In genomic region chr19:873084-874019, GRCh38 we compare ENCODE assay signal across 10 cellular contexts. TPM values are rescaled to one million over a fixed set of nuclear protein-coding genes. Genes with fewer than 3 reads are reported as not detected.
A peak's percentile ranks its signal among the peaks of the same experiment; 100 is the strongest.
DNase-seq lines count a peak whose midpoint lies in the region; ATAC-seq and TF ChIP-seq lines count a peak whose summit lies in the region.
"Had no signal": no experiment of that assay in that cellular context is flagged by ENCODE, and none has a peak within 500 bp of the region (broad histone marks: within the 10 kb centered on the region; RNA-seq: fewer than 3 reads in every experiment).

No MANE protein-coding gene starts in this region.

- peaks cover 22% of the 10 kb centered on the region for H3F3A ChIP-seq in SK-N-SH (replicated peaks; ENCODE audit: insufficient read depth)

- peak overlapping the region in 8 of 9 donors; percentile 46 to 95 (median 88) for H3K27ac Mint-ChIP-seq in naive thymus-derived CD4-positive, alpha-beta T cell

- no peaks in the 10 kb centered on the region for H3K9me2 ChIP-seq in SK-N-SH

- peak; percentile 92 for ATAC-seq in naive thymus-derived CD4-positive, alpha-beta T cell
- no peak for ATAC-seq in HG02970 (IDR thresholded peaks at IDR 0.05; ENCODE audit: low FRiP score, unreplicated experiment)

- TF ChIP-seq EP300 in SK-N-SH (IDR thresholded peaks at IDR 0.05; ENCODE audit: borderline replicate concordance in 1 of 2, low read depth in 1 of 2, low read length in 1 of 2) (no peak), sigmoid colon (IDR thresholded peaks at IDR 0.05) (no peak)

- H3K4me3 Mint-ChIP-seq in naive thymus-derived CD4-positive, alpha-beta T cell: peak overlapping the region in 7 of 10 donors; percentile 36 to 86 (median 76)

- no peaks in the 10 kb centered on the region for H4K20me1 ChIP-seq in SK-N-SH (ENCODE audit: insufficient read depth)

- POLR2A ChIA-PET in SK-N-SH (lab: Yijun Ruan, JAX): no interaction called here
- POLR2A ChIA-PET in naive thymus-derived CD4-positive, alpha-beta T cell (lab: Charles Lee): interaction anchor here (0.8 to 1.9 kb wide), 5 partner anchors 10 to 40 kb away, joined by 3 to 10 read pairs (median 4); no protein-coding TSS in a partner anchor

- CTCF ChIA-PET in SK-N-SH (lab: Yijun Ruan, JAX): interaction anchor here (0.6 kb wide), 1 partner anchor 103 kb away, joined by 4 read pairs; no protein-coding TSS in a partner anchor
- CTCF ChIA-PET in naive thymus-derived CD4-positive, alpha-beta T cell (lab: Charles Lee): interaction anchor here (1.1 kb wide), 1 partner anchor 10 kb away, joined by 3 read pairs; no protein-coding TSS in a partner anchor

- no peaks in the 10 kb centered on the region for H3K9me3 ChIP-seq in SK-N-SH
- no peaks in the 10 kb centered on the region for H3K9me3 ChIP-seq in naive thymus-derived CD4-positive, alpha-beta T cell (ENCODE audit: control insufficient read depth in 2 of 3, low read length in 3 of 3)
- no peaks in the 10 kb centered on the region for H3K9me3 ChIP-seq in sigmoid colon

- WGBS in SK-N-SH (ENCODE audit: low lambda C conversion rate): 90% methylated on average over 14 of the region's 38 CpGs
- WGBS in sigmoid colon, 2 donors: 74 to 86% methylated on average over 38 of the region's 38 CpGs

- TF ChIP-seq POLR2A in sigmoid colon (IDR thresholded peaks at IDR 0.05): no peak

- peaks cover 0 to 2% (median 0%) of the 10 kb centered on the region in 5 donors for H3K27me3 Mint-ChIP-seq in naive thymus-derived CD4-positive, alpha-beta T cell

- peaks cover 0 to 10% (median 3%) of the 10 kb centered on the region in 5 donors for H3K36me3 Mint-ChIP-seq in naive thymus-derived CD4-positive, alpha-beta T cell

- peaks cover 0 to 8% (median 0%) of the 10 kb centered on the region in 11 donors for H3K9me3 Mint-ChIP-seq in naive thymus-derived CD4-positive, alpha-beta T cell

- H2AFZ ChIP-seq in SK-N-SH (ENCODE audit: low read depth): no peak overlapping the region
- H2AFZ ChIP-seq: PC-9 had no signal

- H3K4me3 ChIP-seq in SK-N-SH (ENCODE audit: low read depth in 2 of 2, low read length in 1 of 2) (no peak overlapping the region), sigmoid colon (no peak overlapping the region)
- no peak overlapping the region for H3K4me3 ChIP-seq in naive thymus-derived CD4-positive, alpha-beta T cell (ENCODE audit: low read length)
- H3K4me3 ChIP-seq: PC-9 had no signal

- peaks cover 3 to 43% of the 10 kb centered on the region in 2 experiments for H3K36me3 ChIP-seq in SK-N-SH (replicated peaks in 1 of 2; ENCODE audit: control insufficient read depth in 1 of 2, insufficient read depth in 2 of 2, low read length in 1 of 2)
- peaks cover 0 to 46% (median 0%) of the 10 kb centered on the region in 3 experiments for H3K36me3 ChIP-seq in naive thymus-derived CD4-positive, alpha-beta T cell (ENCODE audit: control insufficient read depth in 2 of 3, insufficient read depth in 3 of 3, low read length in 3 of 3)
- H3K36me3 ChIP-seq in sigmoid colon: peaks cover 15 to 67% (median 26%) of the 10 kb centered on the region in 4 donors

- intact Hi-C loops in naive thymus-derived CD4-positive, alpha-beta T cell (cut with micrococcal nuclease): loop anchor here (1.0 to 2.0 kb wide), 5 partner anchors 11 to 189 kb away; partner anchors contain the start of genes MED16 (in 2 of the 2), RNU6-9 (in 2 of the 2) and PTBP1 (in 1 of the 2)
- intact Hi-C loops in sigmoid colon (cut with DNase I): no loop called here

- no peaks in the 10 kb centered on the region for H3K79me2 ChIP-seq in SK-N-SH (ENCODE audit: insufficient read depth)

- no peak overlapping the region for H3K9ac ChIP-seq in SK-N-SH

- DNase-seq in GM20000 (ENCODE audit: low spot score): peak; percentile 88
- peak; percentile 68 for DNase-seq in SK-N-SH
- peak in 3 of 4 experiments; percentile 17 to 82 (median 73) for DNase-seq in activated naive CD4-positive, alpha-beta T cell (lab: John Stamatoyannopoulos, UW)
- peak; percentile 43 to 89 (median 78) for DNase-seq in naive thymus-derived CD4-positive, alpha-beta T cell
- no peak for DNase-seq in DMS153 (lab: John Stamatoyannopoulos, UW)
- DNase-seq in NCI-H526 (lab: John Stamatoyannopoulos, UW): no peak
- no peak for DNase-seq in sigmoid colon

- TF ChIP-seq RAD21 in SK-N-SH (IDR thresholded peaks at IDR 0.05; ENCODE audit: low read length): no peak

- peaks cover 4 to 16% of the 10 kb centered on the region in 2 experiments; a peak in 2 of 4 replicates for H3K4me1 ChIP-seq in SK-N-SH (ENCODE audit: control insufficient read depth in 1 of 2, insufficient read depth in 2 of 2, low read depth in 1 of 2, low read length in 1 of 2)
- peaks cover 8 to 14% of the 10 kb centered on the region in 2 donors for H3K4me1 ChIP-seq in naive thymus-derived CD4-positive, alpha-beta T cell (ENCODE audit: control insufficient read depth in 2 of 2, insufficient read depth in 2 of 2, low read length in 2 of 2)
- H3K4me1 ChIP-seq in sigmoid colon: peaks cover 0 to 40% (median 39%) of the 10 kb centered on the region in 4 donors

- H3K27ac ChIP-seq in SK-N-SH (ENCODE audit: low read depth in 2 of 2, low read length in 1 of 2) (no peak overlapping the region; a peak in 1 of 4 replicates), sigmoid colon (peak overlapping the region in 1 of 4 donors; percentile 83)
- no peak overlapping the region for H3K27ac ChIP-seq in naive thymus-derived CD4-positive, alpha-beta T cell (ENCODE audit: low read depth, low read length)
- H3K27ac ChIP-seq: PC-9 had no signal

- H3K4me1 Mint-ChIP-seq in naive thymus-derived CD4-positive, alpha-beta T cell: peaks cover 0 to 24% (median 12%) of the 10 kb centered on the region in 7 donors

- TF ChIP-seq CTCF in GM20000 (IDR thresholded peaks at IDR 0.05; ENCODE audit: extremely low read depth, missing control alignments) (no peak), SK-N-SH (IDR thresholded peaks at IDR 0.05) (no peak), sigmoid colon (IDR thresholded peaks at IDR 0.05) (no peak)

- no peak overlapping the region for H3K4me2 ChIP-seq in SK-N-SH

- H3K27me3 ChIP-seq in SK-N-SH (ENCODE audit: insufficient read depth): no peaks in the 10 kb centered on the region
- H3K27me3 ChIP-seq in naive thymus-derived CD4-positive, alpha-beta T cell (ENCODE audit: control insufficient read depth in 2 of 2, insufficient read depth in 2 of 2, low read length in 2 of 2): no peaks in the 10 kb centered on the region
- no peaks in the 10 kb centered on the region for H3K27me3 ChIP-seq in sigmoid colon

TF ChIP-seq in SK-N-SH, 30 proteins besides CTCF, POLR2A, EP300 and RAD21:
- no peak for TF ChIP-seq ELF1 (IDR thresholded peaks at IDR 0.05)

RNA-seq across cellular contexts. Expression of gene CFD, which starts 13.9 kb away (rescaled TPM):
- 2.5 and 3.2 TPM in 2 replicates for polyA plus RNA-seq in SK-N-SH (2012; rRNA removed)
- polyA plus RNA-seq in SK-N-SH (2012; cell fraction: cytosol; rRNA removed): 1.8 and 2.4 TPM in 2 replicates
- 1.7 and 3.8 TPM in 2 replicates for polyA plus RNA-seq in SK-N-SH (2012; cell fraction: nucleus; rRNA removed)
- total RNA-seq in naive thymus-derived CD4-positive, alpha-beta T cell: 10 to 100 TPM in 2 of 5 experiments, 1 to 10 TPM in 3; 1.3 to 58.0 (median 2.1) TPM
- polyA plus RNA-seq in naive thymus-derived CD4-positive, alpha-beta T cell: 1 to 10 TPM; 4.9 to 8.0 TPM
- total RNA-seq in sigmoid colon: 100 to 1,000 TPM; 131 to 830 (median 457) TPM
- 100 to 1,000 TPM in 2 of 3 donors, 10 to 100 TPM in 1; 29.1 to 329 (median 101) TPM for polyA plus RNA-seq in sigmoid colon

RNA-seq across cellular contexts. Expression of gene MED16, which starts 19.6 kb away (rescaled TPM):
- polyA plus RNA-seq in SK-N-SH (2012; rRNA removed): 30.0 and 40.6 TPM in 2 replicates
- 12.5 and 22.8 TPM in 2 replicates for polyA plus RNA-seq in SK-N-SH (2012; cell fraction: cytosol; rRNA removed)
- 49.0 and 102 TPM in 2 replicates for polyA plus RNA-seq in SK-N-SH (2012; cell fraction: nucleus; rRNA removed)
- total RNA-seq in naive thymus-derived CD4-positive, alpha-beta T cell: 10 to 100 TPM; 47.5 to 78.2 (median 67.6) TPM
- 100 to 1,000 TPM in 1 of 2 donors, 10 to 100 TPM in 1; 65.7 to 142 TPM for polyA plus RNA-seq in naive thymus-derived CD4-positive, alpha-beta T cell
- total RNA-seq in sigmoid colon: 10 to 100 TPM; 22.4 to 33.2 (median 25.6) TPM
- 10 to 100 TPM; 36.1 to 62.5 (median 51.7) TPM for polyA plus RNA-seq in sigmoid colon

RNA-seq across cellular contexts. Expression of gene RNU6-9, which starts 19.9 kb away (rescaled TPM):
- not detected in 2 replicates for polyA plus RNA-seq in SK-N-SH (2012; rRNA removed)
- not detected in 2 replicates for polyA plus RNA-seq in SK-N-SH (2012; cell fraction: cytosol; rRNA removed)
- polyA plus RNA-seq in SK-N-SH (2012; cell fraction: nucleus; rRNA removed): not detected in 2 replicates
- total RNA-seq in naive thymus-derived CD4-positive, alpha-beta T cell: not detected
- polyA plus RNA-seq in naive thymus-derived CD4-positive, alpha-beta T cell: not detected
- total RNA-seq in sigmoid colon: not detected
- not detected for polyA plus RNA-seq in sigmoid colon
- total RNA-seq: lung microvascular endothelial cell, PC-9 had no signal

RNA-seq across cellular contexts. Expression of gene ELANE, which starts 21.2 kb away (rescaled TPM):
- not detected in 2 replicates for polyA plus RNA-seq in SK-N-SH (2012; rRNA removed)
- not detected in 2 replicates for polyA plus RNA-seq in SK-N-SH (2012; cell fraction: cytosol; rRNA removed)
- 0.11 and 0.14 TPM in 2 replicates for polyA plus RNA-seq in SK-N-SH (2012; cell fraction: nucleus; rRNA removed)
- 1 to 10 TPM in 1 of 5 experiments, not detected in 4; 4.9 TPM for total RNA-seq in naive thymus-derived CD4-positive, alpha-beta T cell
- polyA plus RNA-seq in naive thymus-derived CD4-positive, alpha-beta T cell: not detected
- 1 to 10 TPM in 3 of 4 donors, not detected in 1; 1.4 to 3.6 (median 2.3) TPM for total RNA-seq in sigmoid colon
- under 1 TPM in 1 of 3 donors, not detected in 2; 0.64 TPM for polyA plus RNA-seq in sigmoid colon
- total RNA-seq: lung microvascular endothelial cell, PC-9 had no signal

RNA-seq across cellular contexts. Expression of gene PRTN3, which starts 32.6 kb away (rescaled TPM):
- polyA plus RNA-seq in SK-N-SH (2012; rRNA removed): not detected in 2 replicates
- polyA plus RNA-seq in SK-N-SH (2012; cell fraction: cytosol; rRNA removed): not detected in 2 replicates
- not detected in 2 replicates for polyA plus RNA-seq in SK-N-SH (2012; cell fraction: nucleus; rRNA removed)
- 1 to 10 TPM in 1 of 5 experiments, not detected in 4; 2.7 TPM for total RNA-seq in naive thymus-derived CD4-positive, alpha-beta T cell
- not detected for polyA plus RNA-seq in naive thymus-derived CD4-positive, alpha-beta T cell
- not detected for total RNA-seq in sigmoid colon
- not detected for polyA plus RNA-seq in sigmoid colon
- total RNA-seq: lung microvascular endothelial cell, PC-9 had no signal

Comparison
In these comparisons a context has a peak if more than half of its experiments do, and no peak if none do; other contexts are left out.
1. DNase-seq: peak in GM20000 (single experiment), SK-N-SH (single experiment), activated naive CD4-positive, alpha-beta T cell (3 of 4) and naive thymus-derived CD4-positive, alpha-beta T cell (9 of 9); none in DMS153 (single experiment), NCI-H526 (0 of 2) and sigmoid colon (single experiment).